In genomic region chr6:47343631-47344421, GRCh38 we compare ENCODE assay signal across 15 cellular contexts. TPM values are rescaled to one million over a fixed set of nuclear protein-coding genes. Genes with fewer than 3 reads are reported as not detected.
DNase-seq lines count a peak whose midpoint lies in the region; ATAC-seq and TF ChIP-seq lines count a peak whose summit lies in the region.
"Had no signal": no experiment of that assay in that cellular context is flagged by ENCODE, and none has a peak within 500 bp of the region (broad histone marks: within the 10 kb centered on the region; RNA-seq: fewer than 3 reads in every experiment).

No MANE protein-coding gene starts in this region.

- H3K9me3 ChIP-seq in right atrium auricular region (no peaks in the 10 kb centered on the region), upper lobe of right lung (no peaks in the 10 kb centered on the region)
- H3K9me3 ChIP-seq: vagina had no signal

- peaks cover 8% of the 10 kb centered on the region for H3K27me3 Mint-ChIP-seq in activated T-cell treated with anti-CD3 and anti-CD28 coated beads, Interleukin-2, amount 50 U/mL, for 24 hours

- peak; percentile 25 for DNase-seq in left cardiac atrium
- no peak for DNase-seq in right atrium auricular region (ENCODE audit: low spot score)
- DNase-seq in NCI-H748 treated with DMSO at 0.1 percent for 48 hours (lab: John Stamatoyannopoulos, UW): peak; percentile 67
- peak; percentile 4 for DNase-seq in iris pigment epithelial cell (ENCODE audit: low read depth)
- no peak for DNase-seq in upper lobe of right lung
- DNase-seq in NCI-H2171 treated with DMSO at 0.1 percent for 48 hours (lab: John Stamatoyannopoulos, UW): no peak
- no peak for DNase-seq in activated T-cell treated with anti-CD3 and anti-CD28 coated beads, Interleukin-2, amount 50 U/mL, for 24 hours
- DNase-seq in HCEC 1CT: no peak
- DNase-seq: activated CD4-positive, CD25-positive, alpha-beta regulatory T cell; activated naive CD8-positive, alpha-beta T cell treated with anti-CD3 and anti-CD28 coated beads for 36 hours; glutamatergic neuron; naive thymus-derived CD8-positive, alpha-beta T cell; stimulated activated CD4-positive, alpha-beta T cell treated with anti-CD3 and anti-CD28 coated beads, Interleukin-2, amount 100 ng/mL, for 48 hours had no signal

- H3K36me3 Mint-ChIP-seq in activated T-cell treated with anti-CD3 and anti-CD28 coated beads, Interleukin-2, amount 50 U/mL, for 24 hours (ENCODE audit: low read depth): no peaks in the 10 kb centered on the region
- H3K36me3 Mint-ChIP-seq: activated naive CD8-positive, alpha-beta T cell treated with anti-CD3 and anti-CD28 coated beads for 36 hours; naive thymus-derived CD8-positive, alpha-beta T cell had no signal

- H3K4me1 Mint-ChIP-seq in activated T-cell treated with anti-CD3 and anti-CD28 coated beads, Interleukin-2, amount 50 U/mL, for 24 hours (ENCODE audit: low read depth): no peaks in the 10 kb centered on the region
- H3K4me1 Mint-ChIP-seq: activated naive CD8-positive, alpha-beta T cell treated with anti-CD3 and anti-CD28 coated beads for 36 hours; B cell; naive thymus-derived CD8-positive, alpha-beta T cell had no signal

- H3K4me3 ChIP-seq in right atrium auricular region (no peak overlapping the region), upper lobe of right lung (no peak overlapping the region)
- H3K4me3 ChIP-seq: vagina had no signal

- H3K4me1 ChIP-seq in right atrium auricular region: no peaks in the 10 kb centered on the region
- no peaks in the 10 kb centered on the region for H3K4me1 ChIP-seq in upper lobe of right lung
- H3K4me1 ChIP-seq: vagina had no signal

- no peak overlapping the region for H3K4me3 Mint-ChIP-seq in activated T-cell treated with anti-CD3 and anti-CD28 coated beads, Interleukin-2, amount 50 U/mL, for 24 hours
- H3K4me3 Mint-ChIP-seq: activated naive CD8-positive, alpha-beta T cell treated with anti-CD3 and anti-CD28 coated beads for 36 hours; B cell; naive thymus-derived CD8-positive, alpha-beta T cell had no signal

- TF ChIP-seq CTCF in right atrium auricular region (IDR thresholded peaks at IDR 0.05) (no peak), upper lobe of right lung (IDR thresholded peaks at IDR 0.05) (no peak)

- no peaks in the 10 kb centered on the region for H3K27me3 ChIP-seq in right atrium auricular region
- H3K27me3 ChIP-seq in upper lobe of right lung: no peaks in the 10 kb centered on the region
- H3K27me3 ChIP-seq: vagina had no signal

- H3K36me3 ChIP-seq in right atrium auricular region (no peaks in the 10 kb centered on the region), upper lobe of right lung (no peaks in the 10 kb centered on the region)
- H3K36me3 ChIP-seq: vagina had no signal

- H3K27ac Mint-ChIP-seq in activated T-cell treated with anti-CD3 and anti-CD28 coated beads, Interleukin-2, amount 50 U/mL, for 24 hours: no peak overlapping the region
- H3K27ac Mint-ChIP-seq: activated naive CD8-positive, alpha-beta T cell treated with anti-CD3 and anti-CD28 coated beads for 36 hours; B cell; naive thymus-derived CD8-positive, alpha-beta T cell had no signal

- intact Hi-C loops in left cardiac atrium (cut with DNase I) (no loop called here), upper lobe of right lung (cut with DNase I) (no loop called here)

- H3K27ac ChIP-seq in right atrium auricular region (no peak overlapping the region), upper lobe of right lung (no peak overlapping the region)
- H3K27ac ChIP-seq: vagina had no signal

- peak; percentile 38 to 63 for ATAC-seq in left cardiac atrium
- peak; percentile 63 for ATAC-seq in upper lobe of right lung
- ATAC-seq: naive thymus-derived CD8-positive, alpha-beta T cell had no signal

- H3K9me3 Mint-ChIP-seq in activated T-cell treated with anti-CD3 and anti-CD28 coated beads, Interleukin-2, amount 50 U/mL, for 24 hours: no peaks in the 10 kb centered on the region
- H3K9me3 Mint-ChIP-seq: activated naive CD8-positive, alpha-beta T cell treated with anti-CD3 and anti-CD28 coated beads for 36 hours had no signal

RNA-seq across cellular contexts. Expression of gene TNFRSF21, which starts 34.1 kb away (rescaled TPM):
- total RNA-seq in left cardiac atrium (10 to 100 TPM; 12.1 to 24.4 TPM), right atrium auricular region (10 to 100 TPM in 1 of 2 donors, 1 to 10 TPM in 1; 7.4 to 12.1 TPM), upper lobe of right lung (28.9 TPM)

Comparison
In these comparisons a context has a peak if more than half of its experiments do, and no peak if none do; other contexts are left out.
1. DNase-seq: peak in left cardiac atrium (single experiment), NCI-H748 treated with DMSO at 0.1 percent for 48 hours (single experiment) and iris pigment epithelial cell (single experiment); none in right atrium auricular region (single experiment), upper lobe of right lung (single experiment), NCI-H2171 treated with DMSO at 0.1 percent for 48 hours (single experiment), activated T-cell treated with anti-CD3 and anti-CD28 coated beads, Interleukin-2, amount 50 U/mL, for 24 hours (single experiment) and HCEC 1CT (single experiment).